In genomic region chr3:46992231-46992630, GRCh38 we compare ENCODE assay signal across 22 cellular contexts. TPM values are rescaled to one million over a fixed set of nuclear protein-coding genes. Genes with fewer than 3 reads are reported as not detected.
DNase-seq lines count a peak whose midpoint lies in the region; ATAC-seq and TF ChIP-seq lines count a peak whose summit lies in the region.
"Had no signal": no experiment of that assay in that cellular context is flagged by ENCODE, and none has a peak within 500 bp of the region (broad histone marks: within the 10 kb centered on the region; RNA-seq: fewer than 3 reads in every experiment).

No MANE protein-coding gene starts in this region.

- peaks cover 38% of the 10 kb centered on the region for H3K4me1 Mint-ChIP-seq in T-helper 1 cell treated with Interleukin-12 subunit alpha and Interleukin-12 subunit beta and Interleukin-4 antibody, amounts not matched to agents 30 μg/mL and 1 μg/mL, for 36 hours (ENCODE audit: low read depth)
- H3K4me1 Mint-ChIP-seq in CD8-positive, alpha-beta T cell (ENCODE audit: low read depth) = peaks cover 38% of the 10 kb centered on the region
- H3K4me1 Mint-ChIP-seq in activated T-helper 17 cell treated with anti-CD3 and anti-CD28 coated beads, Interleukin-2, amount 50 U/mL, for 72 hours = peaks cover 31% of the 10 kb centered on the region

- no peak for TF ChIP-seq POLR2A in spleen (IDR thresholded peaks at IDR 0.05)

- WGBS in spleen, 5 donors = 84 to 93% (median 91%) methylated on average over 9 of the region's 9 CpGs

- no peaks in the 10 kb centered on the region for H3K27me3 ChIP-seq in CD8-positive, alpha-beta T cell (ENCODE audit: insufficient read depth, low read length)
- no peaks in the 10 kb centered on the region for H3K27me3 ChIP-seq in spleen (replicated peaks in 1 of 7)

- no peak for DNase-seq in T-helper 1 cell
- DNase-seq in CD8-positive, alpha-beta T cell = no peak
- DNase-seq in spleen = peak; percentile 67
- DNase-seq in effector CD4-positive, alpha-beta T cell = no peak
- no peak for DNase-seq in coronary artery (ENCODE audit: low spot score)
- DNase-seq: AML-193, Calu3, GF-D8, H9, MM.1S, NCI-H1092 treated with DMSO at 0.1 percent for 48 hours, NCI-H146, NCI-H2081, NCI-H446 treated with DMSO at 0.1 percent for 48 hours, NCI-H69 had no signal

- no peaks in the 10 kb centered on the region for H3K9me3 ChIP-seq in CD8-positive, alpha-beta T cell (ENCODE audit: low read length)
- H3K9me3 ChIP-seq in spleen = no peaks in the 10 kb centered on the region

- POLR2A ChIA-PET in CD8-positive, alpha-beta T cell (lab: Charles Lee) = no interaction called here

- H3K4me3 Mint-ChIP-seq in T-helper 1 cell treated with Interleukin-12 subunit alpha and Interleukin-12 subunit beta and Interleukin-4 antibody, amounts not matched to agents 30 μg/mL and 1 μg/mL, for 36 hours = no peak overlapping the region
- H3K4me3 Mint-ChIP-seq in CD8-positive, alpha-beta T cell = no peak overlapping the region
- H3K4me3 Mint-ChIP-seq in activated T-helper 17 cell treated with anti-CD3 and anti-CD28 coated beads, Interleukin-2, amount 50 U/mL, for 72 hours = no peak overlapping the region
- H3K4me3 Mint-ChIP-seq: CD4-positive, alpha-beta T cell; H9 had no signal

- intact Hi-C loops in CD8-positive, alpha-beta T cell (cut with DNase I, micrococcal nuclease) = no loop called here
- intact Hi-C loops in spleen (cut with DNase I; ENCODE audit: low total_unique reads) = no loop called here

- CTCF ChIA-PET in CD8-positive, alpha-beta T cell (lab: Charles Lee) = interaction anchor here (1.2 to 2.4 kb wide), 2 partner anchors 27 to 125 kb away, joined by 3 to 8 read pairs; no protein-coding TSS in a partner anchor

- no peaks in the 10 kb centered on the region for H3K27me3 Mint-ChIP-seq in T-helper 1 cell treated with Interleukin-12 subunit alpha and Interleukin-12 subunit beta and Interleukin-4 antibody, amounts not matched to agents 30 μg/mL and 1 μg/mL, for 36 hours (ENCODE audit: low read depth)
- no peaks in the 10 kb centered on the region for H3K27me3 Mint-ChIP-seq in CD8-positive, alpha-beta T cell (ENCODE audit: low read depth)
- no peaks in the 10 kb centered on the region for H3K27me3 Mint-ChIP-seq in activated T-helper 17 cell treated with anti-CD3 and anti-CD28 coated beads, Interleukin-2, amount 50 U/mL, for 72 hours
- H3K27me3 Mint-ChIP-seq: CD4-positive, alpha-beta T cell had no signal

- H3K36me3 ChIP-seq in CD8-positive, alpha-beta T cell (ENCODE audit: insufficient read depth, low read length) = no peaks in the 10 kb centered on the region
- peaks cover 0 to 86% (median 41%) of the 10 kb centered on the region in 6 donors for H3K36me3 ChIP-seq in spleen

- H3K4me1 ChIP-seq in CD8-positive, alpha-beta T cell (ENCODE audit: insufficient read depth, low read length) = peaks cover 30% of the 10 kb centered on the region
- H3K4me1 ChIP-seq in spleen = peaks cover 25 to 87% (median 60%) of the 10 kb centered on the region in 6 donors

- peaks cover 36% of the 10 kb centered on the region for H3K36me3 Mint-ChIP-seq in T-helper 1 cell treated with Interleukin-12 subunit alpha and Interleukin-12 subunit beta and Interleukin-4 antibody, amounts not matched to agents 30 μg/mL and 1 μg/mL, for 36 hours (ENCODE audit: low read depth)
- H3K36me3 Mint-ChIP-seq in CD8-positive, alpha-beta T cell = peaks cover 22% of the 10 kb centered on the region
- H3K36me3 Mint-ChIP-seq in activated T-helper 17 cell treated with anti-CD3 and anti-CD28 coated beads, Interleukin-2, amount 50 U/mL, for 72 hours (ENCODE audit: low read depth) = peaks cover 66% of the 10 kb centered on the region

- ATAC-seq in CD8-positive, alpha-beta T cell = no peak
- ATAC-seq in activated T-helper 17 cell treated with anti-CD3 and anti-CD28 coated beads, Interleukin-2, amount 50 U/mL, for 72 hours (replicated peaks) = no peak
- no peak for ATAC-seq in HG03439 (IDR thresholded peaks at IDR 0.05; ENCODE audit: unreplicated experiment)
- ATAC-seq: GM12878, Panc1 had no signal

- H3K27ac Mint-ChIP-seq in T-helper 1 cell treated with Interleukin-12 subunit alpha and Interleukin-12 subunit beta and Interleukin-4 antibody, amounts not matched to agents 30 μg/mL and 1 μg/mL, for 36 hours = peak overlapping the region; percentile 31
- peak overlapping the region; percentile 27 for H3K27ac Mint-ChIP-seq in CD8-positive, alpha-beta T cell
- peak overlapping the region; percentile 59 for H3K27ac Mint-ChIP-seq in activated T-helper 17 cell treated with anti-CD3 and anti-CD28 coated beads, Interleukin-2, amount 50 U/mL, for 72 hours
- H3K27ac Mint-ChIP-seq: CD4-positive, alpha-beta T cell; H9 had no signal

- H3K4me3 ChIP-seq in CD8-positive, alpha-beta T cell (ENCODE audit: low read depth, low read length) = no peak overlapping the region
- H3K4me3 ChIP-seq in spleen = no peak overlapping the region
- no peak overlapping the region for H3K4me3 ChIP-seq in coronary artery
- H3K4me3 ChIP-seq: GM12878 had no signal

- no peak overlapping the region for H3K27ac ChIP-seq in CD8-positive, alpha-beta T cell (ENCODE audit: low read depth, low read length)
- H3K27ac ChIP-seq in spleen (peak overlapping the region in 2 of 8 donors; percentile 93 to 95), coronary artery (no peak overlapping the region)
- H3K27ac ChIP-seq: 22Rv1 had no signal

- no peaks in the 10 kb centered on the region for H3K9me3 Mint-ChIP-seq in T-helper 1 cell treated with Interleukin-12 subunit alpha and Interleukin-12 subunit beta and Interleukin-4 antibody, amounts not matched to agents 30 μg/mL and 1 μg/mL, for 36 hours
- no peaks in the 10 kb centered on the region for H3K9me3 Mint-ChIP-seq in CD8-positive, alpha-beta T cell
- H3K9me3 Mint-ChIP-seq in activated T-helper 17 cell treated with anti-CD3 and anti-CD28 coated beads, Interleukin-2, amount 50 U/mL, for 72 hours = no peaks in the 10 kb centered on the region
- H3K9me3 Mint-ChIP-seq: CD4-positive, alpha-beta T cell; H9 had no signal

- TF ChIP-seq CTCF in CD8-positive, alpha-beta T cell (IDR thresholded peaks at IDR 0.05) = no peak
- TF ChIP-seq CTCF in spleen (IDR thresholded peaks at IDR 0.05 in 8 of 11, conservative IDR thresholded peaks at IDR 0.05 in 3 of 11) = no peak
- TF ChIP-seq CTCF in coronary artery (IDR thresholded peaks at IDR 0.05) = no peak

RNA-seq across cellular contexts. Expression of gene NBEAL2, which starts 12.8 kb away (rescaled TPM):
- 100 to 1,000 TPM; 187 to 201 TPM for total RNA-seq in CD8-positive, alpha-beta T cell
- total RNA-seq in activated T-helper 17 cell treated with anti-CD3 and anti-CD28 coated beads, Interleukin-2, amount 50 U/mL, for 72 hours = 100 to 1,000 TPM; 140 to 169 TPM
- total RNA-seq in spleen = 100 to 1,000 TPM; 101 to 271 (median 162) TPM
- polyA plus RNA-seq in spleen = 100 to 1,000 TPM in 2 of 3 donors, 10 to 100 TPM in 1; 44.0 to 126 (median 119) TPM

RNA-seq across cellular contexts. Expression of gene CCDC12, which starts 15.7 kb away (rescaled TPM):
- total RNA-seq in CD8-positive, alpha-beta T cell = 100 to 1,000 TPM in 1 of 2 experiments, 10 to 100 TPM in 1; 99.9 to 107 TPM
- total RNA-seq in activated T-helper 17 cell treated with anti-CD3 and anti-CD28 coated beads, Interleukin-2, amount 50 U/mL, for 72 hours = 10 to 100 TPM; 46.9 to 59.8 TPM
- total RNA-seq in spleen = 10 to 100 TPM; 36.5 to 71.4 (median 54.7) TPM
- 100 to 1,000 TPM in 2 of 3 donors, 10 to 100 TPM in 1; 93.5 to 124 (median 105) TPM for polyA plus RNA-seq in spleen
